In genomic region chr5:893711-894110, GRCh38 we compare ENCODE assay signal across 9 cellular contexts. TPM values are rescaled to one million over a fixed set of nuclear protein-coding genes. Genes with fewer than 3 reads are reported as not detected.
DNase-seq lines count a peak whose midpoint lies in the region; ATAC-seq, FAIRE-seq and TF ChIP-seq lines count a peak whose summit lies in the region.
"Had no signal": no experiment of that assay in that cellular context is flagged by ENCODE, and none has a peak within 500 bp of the region (broad histone marks: within the 10 kb centered on the region; RNA-seq: fewer than 3 reads in every experiment).

No MANE protein-coding gene starts in this region.

- no peak for TF ChIP-seq CTCF in A549 (IDR thresholded peaks at IDR 0.05)
- no peak for TF ChIP-seq CTCF in GM12875 (IDR thresholded peaks at IDR 0.05; ENCODE audit: borderline replicate concordance, insufficient read depth, low read depth, low read length)
- no peak for TF ChIP-seq CTCF in SU-DHL-6 (IDR thresholded peaks at IDR 0.05; ENCODE audit: insufficient read depth, low read length, poor library complexity, severe bottlenecking)
- TF ChIP-seq CTCF in foreskin keratinocyte (conservative IDR thresholded peaks at IDR 0.05), result no peak

- CTCF ChIA-PET in A549 (lab: Yijun Ruan, JAX), result interaction anchor here (0.8 to 8.9 kb wide), 5 partner anchors 11 to 577 kb away, joined by 3 to 89 read pairs (median 4); no protein-coding TSS in a partner anchor

- FAIRE-seq in A549 (lab: Jason Lieb, UNC), result no peak

- H3K79me2 ChIP-seq in SU-DHL-6 (ENCODE audit: insufficient read depth, low read length), result peaks cover 33% of the 10 kb centered on the region

- WGBS in A549 (ENCODE audit: missing lambda C conversion rate), result 60% methylated on average over 7 of the region's 9 CpGs

- no peak for TF ChIP-seq EP300 in A549 (IDR thresholded peaks at IDR 0.05)

- ATAC-seq in A549, result no peak
- ATAC-seq in foreskin keratinocyte, result peak; percentile 7
- no peak for ATAC-seq in HG03045 (IDR thresholded peaks at IDR 0.05; ENCODE audit: unreplicated experiment)
- ATAC-seq in HG03457 (IDR thresholded peaks at IDR 0.05; ENCODE audit: unreplicated experiment), result no peak

- peak overlapping the region; percentile 80 for H3K4me2 ChIP-seq in A549
- peak overlapping the region; percentile 88 for H3K4me2 ChIP-seq in SU-DHL-6 (ENCODE audit: low read depth, low read length, poor library complexity, severe bottlenecking)

- H3K9me2 ChIP-seq in SU-DHL-6 (replicated peaks; ENCODE audit: insufficient read depth, low read length), result no peaks in the 10 kb centered on the region

- no peak for TF ChIP-seq RAD21 in A549 (conservative IDR thresholded peaks at IDR 0.05 in 1 of 2, IDR thresholded peaks at IDR 0.05 in 1 of 2)

- DNase-seq in A549 (ENCODE audit: low read depth in 1 of 2, low spot score in 1 of 2), result no peak
- DNase-seq in foreskin keratinocyte, result no peak
- no peak for DNase-seq in NCI-H2107 treated with DMSO at 0.1 percent for 48 hours (lab: John Stamatoyannopoulos, UW; ENCODE audit: unreplicated experiment)
- no peak for DNase-seq in LoVo (ENCODE audit: low spot score)
- DNase-seq: effector memory CD4-positive, alpha-beta T cell had no signal

- H3K27ac ChIP-seq in A549 (peak overlapping the region; percentile 98 to 100), SU-DHL-6 (ENCODE audit: low read depth, low read length) (peak overlapping the region; percentile 44), foreskin keratinocyte (peak overlapping the region; percentile 100)

- POLR2A ChIA-PET in A549 (lab: Yijun Ruan, JAX), result interaction anchor here (1.5 to 1.9 kb wide), 2 partner anchors 9 to 13 kb away, joined by 4 to 7 read pairs; no protein-coding TSS in a partner anchor

- peak overlapping the region; percentile 77 for H3K9ac ChIP-seq in SU-DHL-6 (ENCODE audit: low read length)

- H3K36me3 ChIP-seq in SU-DHL-6 (ENCODE audit: low read length), result peaks cover 13% of the 10 kb centered on the region; the same call in 1 of the 2 replicates

- H3K27me3 ChIP-seq in SU-DHL-6 (ENCODE audit: low read length) (no peaks in the 10 kb centered on the region), foreskin keratinocyte (no peaks in the 10 kb centered on the region)

- no peaks in the 10 kb centered on the region for H4K20me1 ChIP-seq in SU-DHL-6 (ENCODE audit: low read depth, low read length)

- no peak overlapping the region for H2AFZ ChIP-seq in SU-DHL-6 (ENCODE audit: low read depth, low read length, severe bottlenecking)

- H3K4me3 ChIP-seq in A549 (peak overlapping the region; percentile 96), GM12875 (ENCODE audit: low read depth, low read length) (peak overlapping the region; percentile 74), SU-DHL-6 (ENCODE audit: insufficient read depth, low read length, poor library complexity, severe bottlenecking) (peak overlapping the region; percentile 88)

- H3K9me3 ChIP-seq in A549, result no peaks in the 10 kb centered on the region
- no peaks in the 10 kb centered on the region for H3K9me3 ChIP-seq in SU-DHL-6 (ENCODE audit: insufficient read depth, low read length)

- TF ChIP-seq POLR2A in A549 (IDR thresholded peaks at IDR 0.05; ENCODE audit: low read length), result no peak

- no peaks in the 10 kb centered on the region for H3F3A ChIP-seq in SU-DHL-6 (ENCODE audit: insufficient read depth)

- peaks cover 20% of the 10 kb centered on the region for H3K4me1 ChIP-seq in A549
- no peaks in the 10 kb centered on the region for H3K4me1 ChIP-seq in foreskin keratinocyte

TF ChIP-seq in A549, 52 proteins besides CTCF, POLR2A, EP300 and RAD21:
- TF ChIP-seq ESRRA (IDR thresholded peaks at IDR 0.05; ENCODE audit: borderline replicate concordance, low read length) (no peak), MAFK (IDR thresholded peaks at IDR 0.05; ENCODE audit: partially characterized antibody) (peak; percentile 55)

RNA-seq across cellular contexts. Expression of gene TRIP13, which starts 1.0 kb away (rescaled TPM):
- polyA plus RNA-seq in A549 (2011; rRNA removed), result 62.4 and 82.4 TPM in 2 replicates
- 42.1 and 48.3 TPM in 2 replicates for polyA plus RNA-seq in A549 (2012; cell fraction: cytosol; rRNA removed)
- 32.4 and 42.7 TPM in 2 replicates for polyA plus RNA-seq in A549 (2012; cell fraction: nucleus; rRNA removed)
- 54.0 to 60.2 TPM (median 54.6 TPM) in 3 replicates for polyA plus RNA-seq in A549 (2017; fragmentation: RNase III; extraction: RNeasy Plus Mini Kit Qiagen cat#74134 plus additional on column Dnase treatment)
- polyA minus RNA-seq in A549 (2011; rRNA and poly(A)+ RNA removed), result 30.4 and 32.2 TPM in 2 replicates
- total RNA-seq in foreskin keratinocyte, result 43.4 and 58.3 TPM in 2 replicates
- 27.7 and 37.9 TPM in 2 replicates for polyA plus RNA-seq in foreskin keratinocyte

RNA-seq across cellular contexts. Expression of gene BRD9, which starts 1.1 kb away (rescaled TPM):
- polyA plus RNA-seq in A549 (2011; rRNA removed) (11.6 and 15.8 TPM in 2 replicates), A549 (2017; fragmentation: RNase III; extraction: RNeasy Plus Mini Kit Qiagen cat#74134 plus additional on column Dnase treatment) (28.9 to 31.0 TPM (median 29.6 TPM) in 3 replicates), foreskin keratinocyte (29.3 and 31.6 TPM in 2 replicates)
- 13.1 and 14.0 TPM in 2 replicates for polyA plus RNA-seq in A549 (2012; cell fraction: cytosol; rRNA removed)
- 48.6 and 72.1 TPM in 2 replicates for polyA plus RNA-seq in A549 (2012; cell fraction: nucleus; rRNA removed)
- 19.2 and 25.4 TPM in 2 replicates for polyA minus RNA-seq in A549 (2011; rRNA and poly(A)+ RNA removed)
- total RNA-seq in foreskin keratinocyte, result 35.1 and 38.6 TPM in 2 replicates

RNA-seq across cellular contexts. Expression of gene ZDHHC11, which starts 42.9 kb away (rescaled TPM):
- polyA plus RNA-seq in A549 (2011; rRNA removed) (2.6 and 9.9 TPM in 2 replicates), A549 (2017; fragmentation: RNase III; extraction: RNeasy Plus Mini Kit Qiagen cat#74134 plus additional on column Dnase treatment) (12.9 to 16.0 TPM (median 13.7 TPM) in 3 replicates), foreskin keratinocyte (0.58 and 0.62 TPM in 2 replicates)
- polyA plus RNA-seq in A549 (2012; cell fraction: cytosol; rRNA removed), result 3.8 and 4.7 TPM in 2 replicates
- 67.7 and 100 TPM in 2 replicates for polyA plus RNA-seq in A549 (2012; cell fraction: nucleus; rRNA removed)
- 13.4 and 20.0 TPM in 2 replicates for polyA minus RNA-seq in A549 (2011; rRNA and poly(A)+ RNA removed)
- 0.67 and 1.7 TPM in 2 replicates for total RNA-seq in foreskin keratinocyte

Comparison
In these comparisons a context has a peak if more than half of its experiments do, and no peak if none do; other contexts are left out.
1. H3K27ac ChIP-seq: peak in every context shown above with its lines; median percentile 100 in foreskin keratinocyte; 99 in A549; 44 in SU-DHL-6.